ENCODE assay signal across 27 cellular contexts in genomic region chr21:43934716-43935705, GRCh38.
DNase-seq lines count a peak whose midpoint lies in the region; ATAC-seq, FAIRE-seq and TF ChIP-seq lines count a peak whose summit lies in the region.
"Had no signal": no experiment of that assay in that cellular context is flagged by ENCODE, and none has a peak within 500 bp of the region (broad histone marks: within the 10 kb centered on the region; RNA-seq: fewer than 3 reads in every experiment).

No MANE protein-coding gene starts in this region.

- H3K4me3 Mint-ChIP-seq in CD4-positive, alpha-beta T cell, result no peak overlapping the region
- H3K4me3 Mint-ChIP-seq: activated CD8-positive, alpha-beta memory T cell treated with anti-CD3 and anti-CD28 coated beads, Interleukin-2, amount 10 ng/mL, durations not matched to agents 7 days and 5 days; CD4-positive, alpha-beta memory T cell; nephron; stimulated activated naive B cell treated with anti-CD40 and anti-IgM and Interleukin-4, amounts not matched to agents 10 μg/mL and 1 μg/mL and 100 μg/mL, for 72 hours had no signal

- no peak overlapping the region for H3K4me3 ChIP-seq in H7 (ENCODE audit: insufficient read depth, low read depth, low read length)
- no peak overlapping the region for H3K4me3 ChIP-seq in kidney (ENCODE audit: low read length in 2 of 2)
- H3K4me3 ChIP-seq in gastrocnemius medialis, result no peak overlapping the region
- H3K4me3 ChIP-seq: body of pancreas, esophagus squamous epithelium, mucosa of descending colon, skin epidermis, testis had no signal

- H3K9ac ChIP-seq in kidney (ENCODE audit: low read length in 2 of 2), result no peak overlapping the region

- TF ChIP-seq POLR2A in gastrocnemius medialis (IDR thresholded peaks at IDR 0.05), result no peak

- peaks cover 31% of the 10 kb centered on the region for H3K4me1 Mint-ChIP-seq in CD4-positive, alpha-beta T cell (ENCODE audit: low read depth)

- in situ Hi-C loops in gastrocnemius medialis (cut with MboI; ENCODE audit: low sequenced_read_pairs in 4 of 4), result loop anchor here in 1 of 4 donors (25.0 kb wide), 1 partner anchor 98 kb away; no protein-coding TSS in a partner anchor

- POLR2A ChIA-PET in CD4-positive, alpha-beta T cell (lab: Charles Lee), result no interaction called here

- no peaks in the 10 kb centered on the region for H3K9me3 Mint-ChIP-seq in CD4-positive, alpha-beta T cell
- H3K9me3 Mint-ChIP-seq: CD4-positive, alpha-beta memory T cell; nephron had no signal

- H3K36me3 ChIP-seq in H7 (replicated peaks; ENCODE audit: control insufficient read depth, insufficient read depth, low read length) (no peaks in the 10 kb centered on the region), kidney (ENCODE audit: control insufficient read depth in 1 of 2, insufficient read depth in 2 of 2, low read length in 2 of 2) (peaks cover 0 to 2% of the 10 kb centered on the region in 2 donors), gastrocnemius medialis (no peaks in the 10 kb centered on the region)

- CTCF ChIA-PET in CD4-positive, alpha-beta T cell (lab: Charles Lee), result no interaction called here

- H3K9me3 ChIP-seq in kidney (ENCODE audit: control insufficient read depth in 1 of 2, low read length in 2 of 2) (no peaks in the 10 kb centered on the region), gastrocnemius medialis (no peaks in the 10 kb centered on the region)
- no peaks in the 10 kb centered on the region for H3K9me3 ChIP-seq in CD4-positive, alpha-beta T cell (ENCODE audit: control insufficient read depth, low read length)
- H3K9me3 ChIP-seq: body of pancreas, esophagus squamous epithelium, mucosa of descending colon, testis had no signal

- H3K27me3 Mint-ChIP-seq in CD4-positive, alpha-beta T cell, result no peaks in the 10 kb centered on the region
- H3K27me3 Mint-ChIP-seq: activated CD8-positive, alpha-beta memory T cell treated with anti-CD3 and anti-CD28 coated beads, Interleukin-2, amount 10 ng/mL, durations not matched to agents 7 days and 5 days; CD4-positive, alpha-beta memory T cell; stimulated activated naive B cell treated with anti-CD40 and anti-IgM and Interleukin-4, amounts not matched to agents 10 μg/mL and 1 μg/mL and 100 μg/mL, for 72 hours had no signal

- H3K27me3 ChIP-seq in H7 (ENCODE audit: control insufficient read depth, insufficient read depth, low read length) (no peaks in the 10 kb centered on the region), gastrocnemius medialis (no peaks in the 10 kb centered on the region)
- no peaks in the 10 kb centered on the region for H3K27me3 ChIP-seq in CD4-positive, alpha-beta T cell (ENCODE audit: control insufficient read depth, insufficient read depth, low read length)
- H3K27me3 ChIP-seq: body of pancreas, esophagus squamous epithelium, foreskin keratinocyte, testis had no signal

- peak; percentile 76 for DNase-seq in H7
- no peak for DNase-seq in kidney
- no peak for DNase-seq in gastrocnemius medialis
- no peak for DNase-seq in hippocampal formation (lab: John Stamatoyannopoulos, UW)
- DNase-seq in T-helper 1 cell, result no peak
- no peak for DNase-seq in CD4-positive, alpha-beta T cell
- DNase-seq: activated CD4-positive, alpha-beta T cell treated with anti-CD3 and anti-CD28 coated beads, Interleukin-2, amount 50 U/mL, for 4 hours; activated CD4-positive, CD25-positive, alpha-beta regulatory T cell; activated CD8-positive, alpha-beta memory T cell treated with anti-CD3 and anti-CD28 coated beads, Interleukin-2, amount 10 ng/mL, durations not matched to agents 7 days and 5 days; activated T-cell treated with anti-CD3 and anti-CD28 coated beads, Interleukin-2, amount 50 U/mL, for 48 hours; body of pancreas; CD4-positive, alpha-beta memory T cell; cerebellar nuclear complex; esophagus squamous epithelium; foreskin keratinocyte; HCEC 1CT; KBM-7; kidney glomerular epithelial cell; NCI-H1694 treated with DMSO at 0.1 percent for 48 hours; stimulated activated naive B cell treated with anti-CD40 and anti-IgM and Interleukin-4, amounts not matched to agents 10 μg/mL and 1 μg/mL and 100 μg/mL, for 72 hours; testis had no signal

- FAIRE-seq in kidney (lab: Jason Lieb, UNC), result no peak
- FAIRE-seq: GM19239 had no signal

- H3K27ac ChIP-seq in angular gyrus (ENCODE audit: low read depth, low read length) (peak overlapping the region; percentile 77), kidney (ENCODE audit: low read depth in 2 of 2, low read length in 2 of 2) (peak overlapping the region; percentile 10), gastrocnemius medialis (peak overlapping the region; percentile 70 to 98 (median 90))
- H3K27ac ChIP-seq in CD4-positive, alpha-beta T cell (ENCODE audit: low read depth, low read length), result no peak overlapping the region
- H3K27ac ChIP-seq: body of pancreas, foreskin keratinocyte, testis had no signal

- no peak for TF ChIP-seq CTCF in kidney (IDR thresholded peaks at IDR 0.05; ENCODE audit: borderline replicate concordance, extremely low read depth, insufficient read depth)
- no peak for TF ChIP-seq CTCF in gastrocnemius medialis (IDR thresholded peaks at IDR 0.05 in 4 of 5, conservative IDR thresholded peaks at IDR 0.05 in 1 of 5)
- no peak for TF ChIP-seq CTCF in CD4-positive, alpha-beta T cell (IDR thresholded peaks at IDR 0.05)

- ATAC-seq in gastrocnemius medialis (no peak), HG02970 (IDR thresholded peaks at IDR 0.05; ENCODE audit: low FRiP score, unreplicated experiment) (no peak)
- ATAC-seq in CD4-positive, alpha-beta T cell (ENCODE audit: poor library complexity), result no peak
- ATAC-seq: activated CD8-positive, alpha-beta memory T cell treated with anti-CD3 and anti-CD28 coated beads, Interleukin-2, amount 10 ng/mL, durations not matched to agents 7 days and 5 days; body of pancreas; foreskin keratinocyte; mucosa of descending colon; stimulated activated naive B cell treated with anti-CD40 and anti-IgM and Interleukin-4, amounts not matched to agents 10 μg/mL and 1 μg/mL and 100 μg/mL, for 72 hours had no signal

- H3K27ac Mint-ChIP-seq in CD4-positive, alpha-beta T cell, result no peak overlapping the region
- H3K27ac Mint-ChIP-seq: activated CD8-positive, alpha-beta memory T cell treated with anti-CD3 and anti-CD28 coated beads, Interleukin-2, amount 10 ng/mL, durations not matched to agents 7 days and 5 days had no signal

- intact Hi-C loops in kidney (cut with DNase I), result no loop called here
- intact Hi-C loops in gastrocnemius medialis (cut with DNase I; ENCODE audit: low total_unique reads), result no loop called here
- intact Hi-C loops in CD4-positive, alpha-beta T cell (cut with DNase I, micrococcal nuclease), result no loop called here

- H3K36me3 Mint-ChIP-seq in CD4-positive, alpha-beta T cell (ENCODE audit: low read depth), result peaks cover 42% of the 10 kb centered on the region

- H3K4me1 ChIP-seq in kidney (ENCODE audit: control insufficient read depth in 1 of 2, insufficient read depth in 1 of 2, low read depth in 1 of 2, low read length in 2 of 2), result peaks cover 22 to 23% of the 10 kb centered on the region in 2 donors
- H3K4me1 ChIP-seq in gastrocnemius medialis, result peaks cover 35 to 75% of the 10 kb centered on the region in 2 donors
- H3K4me1 ChIP-seq: foreskin keratinocyte had no signal
